In genomic region chr10:126504051-126504760, GRCh38 we compare ENCODE assay signal across 9 cellular contexts.
DNase-seq lines count a peak whose midpoint lies in the region; ATAC-seq and TF ChIP-seq lines count a peak whose summit lies in the region.
"Had no signal": no experiment of that assay in that cellular context is flagged by ENCODE, and none has a peak within 500 bp of the region (broad histone marks: within the 10 kb centered on the region; RNA-seq: fewer than 3 reads in every experiment).

No MANE protein-coding gene starts in this region.

- H3K4me3 ChIP-seq in stomach: no peak overlapping the region

- no peaks in the 10 kb centered on the region for H3K36me3 Mint-ChIP-seq in CD14-positive monocyte
- peaks cover 4% of the 10 kb centered on the region for H3K36me3 Mint-ChIP-seq in MCF 10A (ENCODE audit: insufficient read depth, unreplicated experiment)

- no peaks in the 10 kb centered on the region for H3K4me1 Mint-ChIP-seq in CD14-positive monocyte
- H3K4me1 Mint-ChIP-seq in MCF 10A (ENCODE audit: insufficient read depth, unreplicated experiment): no peaks in the 10 kb centered on the region

- peaks cover 0 to 8% (median 3%) of the 10 kb centered on the region in 3 donors for H3K27me3 Mint-ChIP-seq in CD14-positive monocyte (ENCODE audit: low read depth in 3 of 3)
- H3K27me3 Mint-ChIP-seq in MCF 10A (ENCODE audit: insufficient read depth, unreplicated experiment): no peaks in the 10 kb centered on the region

- POLR2A ChIA-PET in MCF 10A (lab: Yijun Ruan, JAX): no interaction called here

- no peaks in the 10 kb centered on the region for H3K27me3 ChIP-seq in stomach
- H3K27me3 ChIP-seq: neutrophil had no signal

- no peak overlapping the region for H3K27ac ChIP-seq in stomach
- H3K27ac ChIP-seq: neutrophil had no signal

- ATAC-seq in GM18517 (IDR thresholded peaks at IDR 0.05; ENCODE audit: unreplicated experiment) (peak; percentile 51), GM18861 (IDR thresholded peaks at IDR 0.05; ENCODE audit: unreplicated experiment) (no peak)

- 54 to 63% (median 59%) methylated on average over 21 to 23 of the region's 23 CpGs for WGBS in stomach, 5 donors

- BruUV-seq in MCF 10A (replicated peaks; lab: Mats Ljungman, UMichigan): no TSS peak

- DNase-seq in CD14-positive monocyte (ENCODE audit: low spot score) (no peak), NCI-H226 (peak; percentile 4), MCF 10A (ENCODE audit: unreplicated experiment) (peak; percentile 82), iPS-NIHi7 (ENCODE audit: extremely low spot score) (peak; percentile 82), stomach (no peak), cerebellar nuclear complex (lab: John Stamatoyannopoulos, UW) (no peak)

- intact Hi-C loops in CD14-positive monocyte (cut with micrococcal nuclease) (loop anchor here (5.0 kb wide), 1 partner anchor 522 kb away; no protein-coding TSS in a partner anchor), MCF 10A (cut with micrococcal nuclease) (loop anchor here (1.0 kb wide), 6 partner anchors 117 to 636 kb away; no protein-coding TSS in a partner anchor), stomach (cut with DNase I; ENCODE audit: low total_unique reads) (loop anchor here (10.0 kb wide), 1 partner anchor 519 kb away; no protein-coding TSS in a partner anchor)

- TF ChIP-seq CTCF in CD14-positive monocyte (IDR thresholded peaks at IDR 0.05) (peak; percentile 53), MCF 10A (IDR thresholded peaks at IDR 0.05; ENCODE audit: unreplicated experiment) (peak; percentile 75), stomach (IDR thresholded peaks at IDR 0.05) (peak in 5 of 7 experiments; percentile 28 to 49 (median 44))

- H3K36me3 ChIP-seq in stomach: no peaks in the 10 kb centered on the region
- H3K36me3 ChIP-seq: neutrophil had no signal

- no peak for TF ChIP-seq EP300 in stomach (IDR thresholded peaks at IDR 0.05)

- CTCF ChIA-PET in MCF 10A (lab: Yijun Ruan, JAX): interaction anchor here (0.6 to 3.8 kb wide), 31 partner anchors 8 to 639 kb away, joined by 3 to 40 read pairs (median 3); partner anchors contain the start of gene ADAM12

- H3K27ac Mint-ChIP-seq in CD14-positive monocyte (no peak overlapping the region), MCF 10A (ENCODE audit: low read depth, unreplicated experiment) (no peak overlapping the region)

- H3K9me3 ChIP-seq in stomach: no peaks in the 10 kb centered on the region
- H3K9me3 ChIP-seq: neutrophil had no signal

- H3K9me3 Mint-ChIP-seq in CD14-positive monocyte (no peaks in the 10 kb centered on the region), MCF 10A (ENCODE audit: unreplicated experiment) (no peaks in the 10 kb centered on the region)

- no peaks in the 10 kb centered on the region for H3K4me1 ChIP-seq in stomach

- no peak overlapping the region for H3K4me3 Mint-ChIP-seq in CD14-positive monocyte
- H3K4me3 Mint-ChIP-seq in MCF 10A (ENCODE audit: unreplicated experiment): no peak overlapping the region

- no peak for TF ChIP-seq POLR2A in stomach (IDR thresholded peaks at IDR 0.05)

Comparison
In these comparisons a context has a peak if more than half of its experiments do, and no peak if none do; other contexts are left out.
1. DNase-seq: peak in NCI-H226 (single experiment), MCF 10A (single experiment) and iPS-NIHi7 (single experiment); none in CD14-positive monocyte (single experiment), stomach (single experiment) and cerebellar nuclear complex (0 of 2).
2. Peak in every context shown above with its lines, with median percentiles within 50 percentile points of each other: CTCF ChIP-seq.